Comparison of ENCODE assay signal across 27 cellular contexts in the genomic region with DNA sequence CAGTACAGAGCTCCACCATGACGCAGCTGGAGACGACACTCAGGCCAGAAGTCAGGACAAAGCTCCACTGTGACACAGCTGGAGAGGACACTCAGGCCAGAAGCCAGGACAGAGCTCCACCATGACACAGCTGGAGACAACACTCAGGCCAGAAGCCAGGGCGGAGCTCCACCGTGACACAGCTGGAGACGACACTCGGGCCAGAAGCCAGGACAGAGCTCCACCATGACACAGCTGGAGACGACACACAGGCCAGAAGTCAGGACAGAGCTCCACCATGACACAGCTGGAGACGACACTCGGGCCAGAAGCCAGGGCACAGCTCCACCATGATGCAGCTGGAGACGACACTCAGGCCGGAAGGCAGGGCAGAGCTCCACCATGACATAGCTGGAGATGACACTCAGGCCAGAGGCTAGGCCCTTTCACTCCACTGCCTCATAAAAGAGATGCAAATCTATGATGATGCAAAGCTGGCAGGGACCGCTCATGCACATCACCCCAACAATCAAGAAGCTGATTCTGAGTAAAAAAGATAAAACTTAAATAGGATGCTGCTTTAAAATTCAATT. TPM values are rescaled to one million over a fixed set of nuclear protein-coding genes. Genes with fewer than 3 reads are reported as not detected.
"Had no signal": no experiment of that assay in that cellular context is flagged by ENCODE, and none has a peak within 500 bp of the region (broad histone marks: within the 10 kb centered on the region; RNA-seq: fewer than 3 reads in every experiment).

No MANE protein-coding gene starts in this region.

- H3K4me1 Mint-ChIP-seq: activated CD4-positive, alpha-beta T cell treated with anti-CD3 and anti-CD28 coated beads, Interleukin-2, amount 10 ng/mL, durations not matched to agents 24 days and 14 days; activated naive CD8-positive, alpha-beta T cell treated with anti-CD3 and anti-CD28 coated beads, Interleukin-2, amount 10 ng/mL, durations not matched to agents 7 days and 5 days; activated T-helper 17 cell treated with anti-CD3 and anti-CD28 coated beads, Interleukin-2, amount 50 U/mL, for 72 hours; central memory CD8-positive, alpha-beta T cell had no signal

- H3K36me3 Mint-ChIP-seq: activated naive CD8-positive, alpha-beta T cell treated with anti-CD3 and anti-CD28 coated beads, Interleukin-2, amount 10 ng/mL, durations not matched to agents 7 days and 5 days; naive B cell had no signal

- H3K27ac ChIP-seq: body of pancreas, colonic mucosa, gastrocnemius medialis, heart left ventricle, tibial nerve, uterus had no signal

- H3K9me3 Mint-ChIP-seq: activated CD4-positive, alpha-beta T cell treated with anti-CD3 and anti-CD28 coated beads, Interleukin-2, amount 10 ng/mL, durations not matched to agents 24 days and 14 days; activated naive CD8-positive, alpha-beta T cell treated with anti-CD3 and anti-CD28 coated beads, Interleukin-2, amount 10 ng/mL, durations not matched to agents 7 days and 5 days; activated T-helper 17 cell treated with anti-CD3 and anti-CD28 coated beads, Interleukin-2, amount 50 U/mL, for 72 hours; central memory CD8-positive, alpha-beta T cell had no signal

- H3K27me3 ChIP-seq: body of pancreas, colonic mucosa, gastrocnemius medialis, heart left ventricle, tibial nerve, uterus had no signal

- H3K4me1 ChIP-seq: body of pancreas, colonic mucosa, gastrocnemius medialis, heart left ventricle, tibial nerve, uterus had no signal

- DNase-seq: activated CD4-positive, alpha-beta T cell treated with anti-CD3 and anti-CD28 coated beads, Interleukin-2, amount 10 ng/mL, durations not matched to agents 24 days and 14 days; activated CD8-positive, alpha-beta T cell treated with anti-CD3 and anti-CD28 coated beads for 36 hours; activated naive CD4-positive, alpha-beta T cell treated with Interleukin-2 at 50 U/mL for 16 hours; activated naive CD8-positive, alpha-beta T cell treated with anti-CD3 and anti-CD28 coated beads, Interleukin-2, amount 10 ng/mL, durations not matched to agents 7 days and 5 days; activated T-cell treated with anti-CD3 and anti-CD28 coated beads, Interleukin-2, amount 50 U/mL, for 1 hour; amygdala; body of pancreas; colonic mucosa; gastrocnemius medialis; heart left ventricle; mucosa of descending colon; naive B cell; retina; stimulated activated CD4-positive, alpha-beta T cell treated with anti-CD3 and anti-CD28 coated beads, Interleukin-12 subunit alpha, Interleukin-12 subunit beta, amount 100 ng/mL, for 4 hours; stimulated activated CD4-positive, alpha-beta T cell treated with anti-CD3 and anti-CD28 coated beads, Interleukin-1b, Interleukin-23, amount 100 ng/mL, for 48 hours; stimulated activated naive CD8-positive, alpha-beta T cell treated with anti-CD3 and anti-CD28 coated beads, Interleukin-15, Interleukin-2, amounts not matched to agents 100 U/mL and 50 U/mL, for 24 hours; T1000; uterus had no signal

- H3K27ac Mint-ChIP-seq: activated CD4-positive, alpha-beta T cell treated with anti-CD3 and anti-CD28 coated beads, Interleukin-2, amount 10 ng/mL, durations not matched to agents 24 days and 14 days; activated CD8-positive, alpha-beta T cell treated with anti-CD3 and anti-CD28 coated beads for 36 hours; activated naive CD8-positive, alpha-beta T cell treated with anti-CD3 and anti-CD28 coated beads, Interleukin-2, amount 10 ng/mL, durations not matched to agents 7 days and 5 days; activated T-helper 17 cell treated with anti-CD3 and anti-CD28 coated beads, Interleukin-2, amount 50 U/mL, for 72 hours had no signal

- H3K4me3 ChIP-seq: body of pancreas, colonic mucosa, gastrocnemius medialis, heart left ventricle, mucosa of descending colon, tibial nerve, uterus had no signal

- ATAC-seq: activated CD8-positive, alpha-beta T cell treated with anti-CD3 and anti-CD28 coated beads for 36 hours; activated T-helper 17 cell treated with anti-CD3 and anti-CD28 coated beads, Interleukin-2, amount 50 U/mL, for 72 hours; body of pancreas; gastrocnemius medialis; heart left ventricle; left ventricle myocardium superior; mucosa of descending colon; stimulated activated naive CD8-positive, alpha-beta T cell treated with anti-CD3 and anti-CD28 coated beads, Interleukin-15, Interleukin-2, amounts not matched to agents 100 U/mL and 50 U/mL, for 24 hours had no signal

- H3K27me3 Mint-ChIP-seq: activated CD8-positive, alpha-beta T cell treated with anti-CD3 and anti-CD28 coated beads for 36 hours; naive B cell had no signal

- H3K9me3 ChIP-seq: body of pancreas, colonic mucosa, gastrocnemius medialis, mucosa of descending colon, uterus had no signal

- H3K36me3 ChIP-seq: colonic mucosa, gastrocnemius medialis, heart left ventricle, tibial nerve, uterus had no signal

- H3K4me3 Mint-ChIP-seq: activated CD4-positive, alpha-beta T cell treated with anti-CD3 and anti-CD28 coated beads, Interleukin-2, amount 10 ng/mL, durations not matched to agents 24 days and 14 days; activated CD8-positive, alpha-beta T cell treated with anti-CD3 and anti-CD28 coated beads for 36 hours; activated naive CD8-positive, alpha-beta T cell treated with anti-CD3 and anti-CD28 coated beads, Interleukin-2, amount 10 ng/mL, durations not matched to agents 7 days and 5 days; activated T-helper 17 cell treated with anti-CD3 and anti-CD28 coated beads, Interleukin-2, amount 50 U/mL, for 72 hours; central memory CD8-positive, alpha-beta T cell; naive B cell; neural crest cell had no signal

RNA-seq across cellular contexts. Expression of a gene that starts 13.6 kb away (rescaled TPM):
- total RNA-seq: activated CD4-positive, alpha-beta T cell treated with anti-CD3 and anti-CD28 coated beads, Interleukin-2, amount 10 ng/mL, durations not matched to agents 24 days and 14 days; activated CD8-positive, alpha-beta T cell treated with anti-CD3 and anti-CD28 coated beads for 36 hours; activated naive CD8-positive, alpha-beta T cell treated with anti-CD3 and anti-CD28 coated beads, Interleukin-2, amount 10 ng/mL, durations not matched to agents 7 days and 5 days; activated T-helper 17 cell treated with anti-CD3 and anti-CD28 coated beads, Interleukin-2, amount 50 U/mL, for 72 hours; body of pancreas; colonic mucosa; gastrocnemius medialis; heart left ventricle; kidney epithelial cell; left ventricle myocardium superior; mucosa of descending colon; neural crest cell; omental fat pad; posterior vena cava; tibial nerve; uterus had no signal
- polyA plus RNA-seq: esophagus, heart left ventricle had no signal
